Comparison of ENCODE assay signal across 1 cellular context in the genomic region with DNA sequence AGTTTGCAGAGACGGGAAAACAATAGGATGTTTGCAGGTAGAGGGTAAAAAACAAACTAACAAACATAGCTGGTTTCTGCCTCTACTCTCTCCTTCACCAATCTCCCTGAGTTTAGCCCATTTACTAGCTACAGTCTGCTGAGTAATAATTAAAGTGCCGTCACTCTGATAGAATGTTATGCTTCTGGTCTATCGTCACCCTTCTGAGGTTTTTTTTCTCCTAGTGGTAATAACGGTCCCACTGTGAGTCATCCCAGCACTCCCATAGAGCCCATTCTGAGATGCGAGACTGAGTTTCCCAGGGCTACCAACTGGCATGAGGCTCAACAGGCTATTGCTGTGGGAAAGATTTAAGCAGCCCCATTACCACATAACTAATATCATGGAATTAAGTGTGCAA.
TF ChIP-seq lines count a peak whose summit lies in the region.

No MANE protein-coding gene starts in this region.

TF ChIP-seq in GM12878, 131 proteins besides CTCF, POLR2A, EP300 and RAD21:
- TF ChIP-seq JUNB (IDR thresholded peaks at IDR 0.05) (peak; percentile 72), RUNX3 (IDR thresholded peaks at IDR 0.05; ENCODE audit: low read length) (peak; percentile 61)
- TF ChIP-seq, protein P1, sequence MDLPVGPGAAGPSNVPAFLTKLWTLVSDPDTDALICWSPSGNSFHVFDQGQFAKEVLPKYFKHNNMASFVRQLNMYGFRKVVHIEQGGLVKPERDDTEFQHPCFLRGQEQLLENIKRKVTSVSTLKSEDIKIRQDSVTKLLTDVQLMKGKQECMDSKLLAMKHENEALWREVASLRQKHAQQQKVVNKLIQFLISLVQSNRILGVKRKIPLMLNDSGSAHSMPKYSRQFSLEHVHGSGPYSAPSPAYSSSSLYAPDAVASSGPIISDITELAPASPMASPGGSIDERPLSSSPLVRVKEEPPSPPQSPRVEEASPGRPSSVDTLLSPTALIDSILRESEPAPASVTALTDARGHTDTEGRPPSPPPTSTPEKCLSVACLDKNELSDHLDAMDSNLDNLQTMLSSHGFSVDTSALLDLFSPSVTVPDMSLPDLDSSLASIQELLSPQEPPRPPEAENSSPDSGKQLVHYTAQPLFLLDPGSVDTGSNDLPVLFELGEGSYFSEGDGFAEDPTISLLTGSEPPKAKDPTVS (IDR thresholded peaks at IDR 0.05; ENCODE audit: low read depth, low read length): no peak
